10 cellular contexts compared by ENCODE assay signal in genomic region chr4:38858097-38858420, GRCh38. TPM values are rescaled to one million over a fixed set of nuclear protein-coding genes. Genes with fewer than 3 reads are reported as not detected.
DNase-seq lines count a peak whose midpoint lies in the region; ATAC-seq and TF ChIP-seq lines count a peak whose summit lies in the region.
"Had no signal": no experiment of that assay in that cellular context is flagged by ENCODE, and none has a peak within 500 bp of the region (broad histone marks: within the 10 kb centered on the region; RNA-seq: fewer than 3 reads in every experiment).

No MANE protein-coding gene starts in this region.

- peak overlapping the region; percentile 98 for H3K27ac Mint-ChIP-seq in activated naive CD4-positive, alpha-beta T cell treated with anti-CD3 and anti-CD28 coated beads, Interleukin-2, amount 10 ng/mL, durations not matched to agents 7 days and 5 days
- H3K27ac Mint-ChIP-seq in activated naive CD8-positive, alpha-beta T cell treated with anti-CD3 and anti-CD28 coated beads, Interleukin-2, amount 10 ng/mL, durations not matched to agents 7 days and 5 days = peak overlapping the region; percentile 91
- H3K27ac Mint-ChIP-seq in type B pancreatic cell = peak overlapping the region; percentile 82

- H2BK5ac ChIP-seq in mesendoderm (ENCODE audit: low read length) = no peak overlapping the region

- no peak overlapping the region for H3K9ac ChIP-seq in mesendoderm (ENCODE audit: low read length)

- no peak overlapping the region for H3K4me2 ChIP-seq in mesendoderm (ENCODE audit: low read length)

- no peak for ATAC-seq in activated naive CD8-positive, alpha-beta T cell treated with anti-CD3 and anti-CD28 coated beads, Interleukin-2, amount 10 ng/mL, durations not matched to agents 7 days and 5 days (ENCODE audit: low read depth)
- no peak for ATAC-seq in HG02970 (IDR thresholded peaks at IDR 0.05; ENCODE audit: low FRiP score, unreplicated experiment)

- H3K56ac ChIP-seq in mesendoderm (ENCODE audit: low read length) = no peak overlapping the region

- H3K4me3 ChIP-seq in mesendoderm (ENCODE audit: low read length) = no peak overlapping the region

- H2BK120ac ChIP-seq in mesendoderm (ENCODE audit: low read depth, low read length) = no peak overlapping the region

- POLR2A ChIA-PET in activated naive CD8-positive, alpha-beta T cell treated with anti-CD3 and anti-CD28 coated beads, Interleukin-2, amount 10 ng/mL, durations not matched to agents 7 days and 5 days (lab: Charles Lee) = interaction anchor here (1.3 kb wide), 1 partner anchor 53 kb away, joined by 5 read pairs; no protein-coding TSS in a partner anchor

- H3K4me3 Mint-ChIP-seq in activated naive CD4-positive, alpha-beta T cell treated with anti-CD3 and anti-CD28 coated beads, Interleukin-2, amount 10 ng/mL, durations not matched to agents 7 days and 5 days = peak overlapping the region; percentile 71
- peak overlapping the region; percentile 79 for H3K4me3 Mint-ChIP-seq in activated naive CD8-positive, alpha-beta T cell treated with anti-CD3 and anti-CD28 coated beads, Interleukin-2, amount 10 ng/mL, durations not matched to agents 7 days and 5 days
- H3K4me3 Mint-ChIP-seq in type B pancreatic cell = no peak overlapping the region

- peak overlapping the region; percentile 78 for H2BK15ac ChIP-seq in mesendoderm (replicated peaks; ENCODE audit: low read depth)

- H4K8ac ChIP-seq in mesendoderm (ENCODE audit: low read depth, low read length) = no peak overlapping the region

- H3K27me3 ChIP-seq in mesendoderm (ENCODE audit: insufficient read depth, low read length, poor library complexity) = no peaks in the 10 kb centered on the region

- peaks cover 10% of the 10 kb centered on the region for H3K27me3 Mint-ChIP-seq in activated naive CD4-positive, alpha-beta T cell treated with anti-CD3 and anti-CD28 coated beads, Interleukin-2, amount 10 ng/mL, durations not matched to agents 7 days and 5 days
- H3K27me3 Mint-ChIP-seq in activated naive CD8-positive, alpha-beta T cell treated with anti-CD3 and anti-CD28 coated beads, Interleukin-2, amount 10 ng/mL, durations not matched to agents 7 days and 5 days = no peaks in the 10 kb centered on the region
- H3K27me3 Mint-ChIP-seq in type B pancreatic cell = peaks cover 8% of the 10 kb centered on the region

- no peaks in the 10 kb centered on the region for H3K79me1 ChIP-seq in mesendoderm (ENCODE audit: low read length)

- H3K4me1 Mint-ChIP-seq in activated naive CD4-positive, alpha-beta T cell treated with anti-CD3 and anti-CD28 coated beads, Interleukin-2, amount 10 ng/mL, durations not matched to agents 7 days and 5 days = peaks cover 58% of the 10 kb centered on the region
- H3K4me1 Mint-ChIP-seq in activated naive CD8-positive, alpha-beta T cell treated with anti-CD3 and anti-CD28 coated beads, Interleukin-2, amount 10 ng/mL, durations not matched to agents 7 days and 5 days = peaks cover 33% of the 10 kb centered on the region
- H3K4me1 Mint-ChIP-seq in type B pancreatic cell (ENCODE audit: unreplicated experiment) = peaks cover 20% of the 10 kb centered on the region

- H3K9me3 Mint-ChIP-seq in activated naive CD4-positive, alpha-beta T cell treated with anti-CD3 and anti-CD28 coated beads, Interleukin-2, amount 10 ng/mL, durations not matched to agents 7 days and 5 days = peaks cover under 1% of the 10 kb centered on the region
- no peaks in the 10 kb centered on the region for H3K9me3 Mint-ChIP-seq in activated naive CD8-positive, alpha-beta T cell treated with anti-CD3 and anti-CD28 coated beads, Interleukin-2, amount 10 ng/mL, durations not matched to agents 7 days and 5 days
- H3K9me3 Mint-ChIP-seq in type B pancreatic cell = peaks cover 3% of the 10 kb centered on the region

- H2AK5ac ChIP-seq in mesendoderm (ENCODE audit: low read length) = no peak overlapping the region

- no peak overlapping the region for H4K5ac ChIP-seq in mesendoderm (ENCODE audit: low read length)

- no peaks in the 10 kb centered on the region for H3K36me3 ChIP-seq in mesendoderm (ENCODE audit: control insufficient read depth, insufficient read depth, low read length)

- no peak overlapping the region for H3K4ac ChIP-seq in mesendoderm (ENCODE audit: low read depth, low read length)

- H3K4me1 ChIP-seq in mesendoderm (ENCODE audit: control insufficient read depth, low read depth, low read length) = no peaks in the 10 kb centered on the region

- H3K27ac ChIP-seq in mesendoderm (ENCODE audit: low read depth, low read length) = no peak overlapping the region

- no peaks in the 10 kb centered on the region for H3K79me2 ChIP-seq in mesendoderm (ENCODE audit: control insufficient read depth, insufficient read depth, low read length)

- TF ChIP-seq CTCF in type B pancreatic cell (conservative IDR thresholded peaks at IDR 0.05) = no peak

- no peak for DNase-seq in activated naive CD4-positive, alpha-beta T cell treated with anti-CD3 and anti-CD28 coated beads, Interleukin-2, amount 10 ng/mL, durations not matched to agents 7 days and 5 days
- no peak for DNase-seq in activated naive CD4-positive, alpha-beta T cell treated with anti-CD3 and anti-CD28 coated beads, Interleukin-2, amount 50 U/mL, for 16 hours
- no peak for DNase-seq in activated naive CD8-positive, alpha-beta T cell treated with anti-CD3 and anti-CD28 coated beads, Interleukin-2, amount 10 ng/mL, durations not matched to agents 7 days and 5 days
- DNase-seq in mesendoderm (no peak), type B pancreatic cell (ENCODE audit: extremely low spot score, unreplicated experiment) (no peak), AML-193 (lab: John Stamatoyannopoulos, UW) (no peak)
- no peak for DNase-seq in effector CD4-positive, alpha-beta T cell
- DNase-seq: SHP77 had no signal

- CTCF ChIA-PET in activated naive CD4-positive, alpha-beta T cell treated with anti-CD3 and anti-CD28 coated beads, Interleukin-2, amount 10 ng/mL, durations not matched to agents 7 days and 5 days (lab: Charles Lee) = interaction anchor here (3.6 to 5.6 kb wide), 2 partner anchors 31 to 98 kb away, joined by 27 to 121 read pairs; no protein-coding TSS in a partner anchor

- H3K18ac ChIP-seq in mesendoderm (ENCODE audit: low read length) = peak overlapping the region; percentile 30

- peaks cover 1% of the 10 kb centered on the region for H3K36me3 Mint-ChIP-seq in activated naive CD4-positive, alpha-beta T cell treated with anti-CD3 and anti-CD28 coated beads, Interleukin-2, amount 10 ng/mL, durations not matched to agents 7 days and 5 days
- H3K36me3 Mint-ChIP-seq in activated naive CD8-positive, alpha-beta T cell treated with anti-CD3 and anti-CD28 coated beads, Interleukin-2, amount 10 ng/mL, durations not matched to agents 7 days and 5 days = peaks cover under 1% of the 10 kb centered on the region
- no peaks in the 10 kb centered on the region for H3K36me3 Mint-ChIP-seq in type B pancreatic cell

- no peak overlapping the region for H3K23ac ChIP-seq in mesendoderm (ENCODE audit: low read length)

- WGBS in mesendoderm (ENCODE audit: extremely low coverage, insufficient coverage, low lambda C conversion rate) = no CpG with 5 or more reads among the region's 3 CpGs

RNA-seq across cellular contexts. Expression of gene TLR6, which starts 1.4 kb away (rescaled TPM):
- total RNA-seq in activated naive CD8-positive, alpha-beta T cell treated with anti-CD3 and anti-CD28 coated beads, Interleukin-2, amount 10 ng/mL, durations not matched to agents 7 days and 5 days = 1 to 10 TPM; 4.8 to 5.9 TPM
- 0.17 TPM for polyA plus RNA-seq in mesendoderm (2013, experiment 1 of 2)
- 0.17 TPM for polyA plus RNA-seq in mesendoderm (2013, experiment 2 of 2)
- 0.56 and 0.67 TPM in 2 replicates for total RNA-seq in type B pancreatic cell (ENCODE audit: low replicate concordance)
- polyA plus RNA-seq: neural cell had no signal

RNA-seq across cellular contexts. Expression of gene FAM114A1, which starts 9.5 kb away (rescaled TPM):
- total RNA-seq in activated naive CD8-positive, alpha-beta T cell treated with anti-CD3 and anti-CD28 coated beads, Interleukin-2, amount 10 ng/mL, durations not matched to agents 7 days and 5 days = under 1 TPM; 0.33 to 0.34 TPM
- polyA plus RNA-seq in mesendoderm (2013, experiment 1 of 2) = 8.0 TPM
- polyA plus RNA-seq in mesendoderm (2013, experiment 2 of 2) = 9.0 TPM
- total RNA-seq in type B pancreatic cell (ENCODE audit: low replicate concordance) = 33.9 and 54.2 TPM in 2 replicates
- polyA plus RNA-seq: neural cell had no signal

RNA-seq across cellular contexts. Expression of gene TLR1, which starts 53.5 kb away (rescaled TPM):
- total RNA-seq in activated naive CD8-positive, alpha-beta T cell treated with anti-CD3 and anti-CD28 coated beads, Interleukin-2, amount 10 ng/mL, durations not matched to agents 7 days and 5 days = 10 to 100 TPM; 14.9 to 17.2 TPM
- not detected for polyA plus RNA-seq in mesendoderm (2013, experiment 1 of 2)
- 0.01 TPM for polyA plus RNA-seq in mesendoderm (2013, experiment 2 of 2)
- 0.36 and 0.55 TPM in 2 replicates for total RNA-seq in type B pancreatic cell (ENCODE audit: low replicate concordance)
- polyA plus RNA-seq: neural cell had no signal

Comparison
In these comparisons a context has a peak if more than half of its experiments do, and no peak if none do; other contexts are left out.
1. RNA of gene FAM114A1, which starts 9.5 kb away (total RNA-seq): 33.9 to 54.2 TPM in type B pancreatic cell; 0.33 to 0.34 TPM in activated naive CD8-positive, alpha-beta T cell treated with anti-CD3 and anti-CD28 coated beads, Interleukin-2, amount 10 ng/mL, durations not matched to agents 7 days and 5 days; every median in the first group is over 10 times any median in the second.
2. RNA of gene TLR1, which starts 53.5 kb away (total RNA-seq): 14.9 to 17.2 TPM in activated naive CD8-positive, alpha-beta T cell treated with anti-CD3 and anti-CD28 coated beads, Interleukin-2, amount 10 ng/mL, durations not matched to agents 7 days and 5 days; 0.36 to 0.55 TPM in type B pancreatic cell; every median in the first group is over 10 times any median in the second.
3. Peak in every context shown above with its lines, with median percentiles within 50 percentile points of each other: H3K27ac Mint-ChIP-seq.